ENCODE assay signal across 15 cellular contexts in the genomic region with DNA sequence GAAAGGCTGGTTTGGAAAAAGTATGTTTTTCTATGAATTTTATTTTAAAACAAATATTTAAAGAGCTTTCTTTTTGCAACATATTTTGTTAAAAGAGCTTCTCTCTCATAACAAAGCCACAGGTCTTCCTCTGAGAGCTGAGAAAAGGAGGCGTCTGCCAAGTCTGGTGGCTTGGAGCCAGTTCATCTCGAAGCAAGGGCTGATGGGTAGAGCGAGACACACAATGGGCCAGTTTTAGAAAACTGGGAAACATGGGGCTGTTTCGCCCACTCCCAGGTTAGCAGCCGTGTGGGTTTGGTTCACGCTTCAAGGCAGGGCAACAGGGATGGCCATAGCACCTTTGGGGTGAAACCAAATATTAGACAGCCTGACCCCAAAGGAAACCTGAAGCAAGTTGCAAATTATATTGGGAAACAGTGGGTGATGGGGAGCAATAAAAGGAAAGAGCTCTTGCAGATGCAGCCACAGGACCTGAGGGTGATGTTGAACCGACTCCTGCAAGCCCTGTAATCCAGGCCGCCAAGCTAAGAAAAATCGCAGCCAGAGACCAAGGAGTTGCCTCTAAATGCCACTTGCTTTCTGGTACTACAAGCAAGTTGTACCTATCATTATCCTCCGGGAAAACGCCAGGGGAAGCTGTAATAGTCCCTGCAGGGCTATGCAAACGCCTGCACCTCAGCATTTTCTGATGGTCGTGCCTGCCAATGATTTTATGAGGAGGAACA.
A peak's percentile ranks its signal among the peaks of the same experiment; 100 is the strongest.
DNase-seq lines count a peak whose midpoint lies in the region; TF ChIP-seq lines count a peak whose summit lies in the region.
"Had no signal": no experiment of that assay in that cellular context is flagged by ENCODE, and none has a peak within 500 bp of the region (broad histone marks: within the 10 kb centered on the region; RNA-seq: fewer than 3 reads in every experiment).

No MANE protein-coding gene starts in this region.

- H3K9me3 Mint-ChIP-seq in endodermal cell: peaks cover 38% of the 10 kb centered on the region

- H3K9me3 ChIP-seq in thyroid gland (no peaks in the 10 kb centered on the region), endodermal cell (ENCODE audit: control insufficient read depth, low read length) (peaks cover 20% of the 10 kb centered on the region)

- no peak overlapping the region for H3K4me3 ChIP-seq in fibroblast of the aortic adventitia (ENCODE audit: low read depth, low read length)
- H3K4me3 ChIP-seq in thyroid gland (replicated peaks in 1 of 3): no peak overlapping the region
- H3K4me3 ChIP-seq in endodermal cell (ENCODE audit: low read length): no peak overlapping the region

- H3K27ac Mint-ChIP-seq in endodermal cell: no peak overlapping the region
- H3K27ac Mint-ChIP-seq: activated CD4-positive, alpha-beta T cell treated with anti-CD3 and anti-CD28 coated beads for 36 hours; CD4-positive, alpha-beta memory T cell had no signal

- H3K27me3 Mint-ChIP-seq in endodermal cell (ENCODE audit: insufficient read depth): peaks cover 11% of the 10 kb centered on the region

- H3K4me1 ChIP-seq in thyroid gland (peaks cover 21 to 33% of the 10 kb centered on the region in 2 donors), endodermal cell (ENCODE audit: control insufficient read depth, insufficient read depth, low read length) (no peaks in the 10 kb centered on the region)
- H3K4me1 ChIP-seq: parathyroid adenoma had no signal

- TF ChIP-seq CTCF in fibroblast of the aortic adventitia (IDR thresholded peaks at IDR 0.05; ENCODE audit: insufficient read depth, low read length): no peak
- TF ChIP-seq CTCF in thyroid gland (IDR thresholded peaks at IDR 0.05): no peak
- TF ChIP-seq CTCF in endodermal cell (conservative IDR thresholded peaks at IDR 0.05): no peak

- H3K36me3 ChIP-seq in thyroid gland (no peaks in the 10 kb centered on the region), endodermal cell (ENCODE audit: control insufficient read depth, insufficient read depth, low read length) (no peaks in the 10 kb centered on the region)

- 57 to 61% methylated on average over 13 of the region's 13 CpGs for WGBS in thyroid gland, 2 donors
- WGBS in endodermal cell (ENCODE audit: insufficient coverage in 1 of 2, insufficient read length in 1 of 2), 2 experiments: 92 to 93% methylated on average over 12 to 13 of the region's 13 CpGs

- H3K36me3 Mint-ChIP-seq in endodermal cell (ENCODE audit: low read depth): no peaks in the 10 kb centered on the region
- H3K36me3 Mint-ChIP-seq: CD4-positive, alpha-beta memory T cell had no signal

- H3K4me1 Mint-ChIP-seq in endodermal cell: no peaks in the 10 kb centered on the region
- H3K4me1 Mint-ChIP-seq: activated CD4-positive, alpha-beta T cell treated with anti-CD3 and anti-CD28 coated beads for 36 hours; CD4-positive, alpha-beta memory T cell had no signal

- TF ChIP-seq POLR2A in thyroid gland (IDR thresholded peaks at IDR 0.05): no peak

- DNase-seq in anterior cingulate cortex (lab: John Stamatoyannopoulos, UW) (peak in 55 of 58 donors; percentile 1 to 88 (median 72)), fibroblast of the aortic adventitia (ENCODE audit: low read depth) (peak; percentile 83), middle frontal gyrus (ENCODE audit: extremely low spot score, low spot score) (peak; percentile 84), thyroid gland (peak; percentile 77 to 86), endodermal cell (no peak), NCI-H748 treated with DMSO at 0.1 percent for 48 hours (lab: John Stamatoyannopoulos, UW) (no peak)
- no peak for DNase-seq in NK-92 treated with Interleukin-12 subunit alpha and Interleukin-12 subunit beta, amount 100 ng/mL, for 24 hours (lab: John Stamatoyannopoulos, UW)
- no peak for DNase-seq in stimulated activated CD4-positive, alpha-beta T cell treated with anti-CD3 and anti-CD28 coated beads, Interleukin-4, amount 100 ng/mL, for 24 hours
- DNase-seq: activated CD4-positive, alpha-beta T cell treated with anti-CD3 and anti-CD28 coated beads for 36 hours; CD4-positive, alpha-beta memory T cell; GF-D8; KG1; NCI-H187 treated with DMSO at 0.1 percent for 48 hours; T-helper 1 cell had no signal

- H3K27me3 ChIP-seq in thyroid gland (no peaks in the 10 kb centered on the region), endodermal cell (ENCODE audit: control insufficient read depth, insufficient read depth, low read length, poor library complexity, severe bottlenecking) (peaks cover 17% of the 10 kb centered on the region)

- H3K27ac ChIP-seq in thyroid gland (peak overlapping the region; percentile 55 to 85 (median 60)), endodermal cell (ENCODE audit: low read depth, low read length) (no peak overlapping the region)
- H3K27ac ChIP-seq: parathyroid adenoma had no signal

- no peak overlapping the region for H3K9ac ChIP-seq in endodermal cell (ENCODE audit: extremely low read depth, low read length, poor library complexity, severe bottlenecking)
- H3K9ac ChIP-seq: parathyroid adenoma had no signal

- intact Hi-C loops in thyroid gland (cut with DNase I): no loop called here

- H3K4me3 Mint-ChIP-seq in endodermal cell: no peak overlapping the region
- H3K4me3 Mint-ChIP-seq: activated CD4-positive, alpha-beta T cell treated with anti-CD3 and anti-CD28 coated beads for 36 hours; CD4-positive, alpha-beta memory T cell had no signal

Comparison
In these comparisons a context has a peak if more than half of its experiments do, and no peak if none do; other contexts are left out.
1. DNase-seq: peak in anterior cingulate cortex (55 of 58), fibroblast of the aortic adventitia (single experiment), middle frontal gyrus (single experiment) and thyroid gland (2 of 2); none in NK-92 treated with Interleukin-12 subunit alpha and Interleukin-12 subunit beta, amount 100 ng/mL, for 24 hours (single experiment), stimulated activated CD4-positive, alpha-beta T cell treated with anti-CD3 and anti-CD28 coated beads, Interleukin-4, amount 100 ng/mL, for 24 hours (single experiment), endodermal cell (single experiment) and NCI-H748 treated with DMSO at 0.1 percent for 48 hours (single experiment).